8 cellular contexts compared by ENCODE assay signal in genomic region chr5:82277613-82277986, GRCh38. TPM values are rescaled to one million over a fixed set of nuclear protein-coding genes. Genes with fewer than 3 reads are reported as not detected.
A peak's percentile ranks its signal among the peaks of the same experiment; 100 is the strongest.
DNase-seq lines count a peak whose midpoint lies in the region; ATAC-seq and TF ChIP-seq lines count a peak whose summit lies in the region.

No MANE protein-coding gene starts in this region.

- H3K27ac Mint-ChIP-seq in activated naive CD8-positive, alpha-beta T cell treated with anti-CD3 and anti-CD28 coated beads, Interleukin-2, amount 10 ng/mL, durations not matched to agents 7 days and 5 days, result peak overlapping the region; percentile 96

- H3K27ac ChIP-seq in thoracic aorta, result peak overlapping the region; percentile 52 to 76

- no peaks in the 10 kb centered on the region for H3K9me3 Mint-ChIP-seq in activated naive CD8-positive, alpha-beta T cell treated with anti-CD3 and anti-CD28 coated beads, Interleukin-2, amount 10 ng/mL, durations not matched to agents 7 days and 5 days

- H3K4me1 ChIP-seq in thoracic aorta (ENCODE audit: control insufficient read depth in 1 of 2, low read depth in 2 of 2), result peaks cover 5 to 24% of the 10 kb centered on the region in 2 donors

- TF ChIP-seq CTCF in thoracic aorta (IDR thresholded peaks at IDR 0.05), result no peak

- H3K27me3 ChIP-seq in thoracic aorta (replicated peaks; ENCODE audit: insufficient read depth), result no peaks in the 10 kb centered on the region

- peak; percentile 2 for DNase-seq in stimulated activated CD4-positive, alpha-beta T cell treated with anti-CD3 and anti-CD28 coated beads, Interleukin-4, amount 100 ng/mL, for 1 hour
- no peak for DNase-seq in stimulated activated CD4-positive, alpha-beta T cell treated with anti-CD3 and anti-CD28 coated beads, Interleukin-4, amount 100 ng/mL, for 24 hours
- no peak for DNase-seq in activated naive CD8-positive, alpha-beta T cell treated with anti-CD3 and anti-CD28 coated beads, Interleukin-2, amount 10 ng/mL, durations not matched to agents 7 days and 5 days
- DNase-seq in kidney tubule cell (ENCODE audit: low spot score) (peak; percentile 19), thoracic aorta (ENCODE audit: low spot score) (no peak), H4 (ENCODE audit: low spot score) (no peak), NCI-H226 (no peak), NK-92 (lab: John Stamatoyannopoulos, UW; ENCODE audit: unreplicated experiment) (no peak)

- ATAC-seq in activated naive CD8-positive, alpha-beta T cell treated with anti-CD3 and anti-CD28 coated beads, Interleukin-2, amount 10 ng/mL, durations not matched to agents 7 days and 5 days (ENCODE audit: low read depth), result peak; percentile 1
- ATAC-seq in thoracic aorta (ENCODE audit: insufficient number of reproducible peaks, low FRiP score, low read depth), result no peak

- H3K4me1 Mint-ChIP-seq in activated naive CD8-positive, alpha-beta T cell treated with anti-CD3 and anti-CD28 coated beads, Interleukin-2, amount 10 ng/mL, durations not matched to agents 7 days and 5 days, result peaks cover 30% of the 10 kb centered on the region

- peaks cover 21% of the 10 kb centered on the region for H3K36me3 ChIP-seq in thoracic aorta

- H3K9me3 ChIP-seq in thoracic aorta, result no peaks in the 10 kb centered on the region

- H3K4me3 ChIP-seq in thoracic aorta, result peak overlapping the region; percentile 91

- no peaks in the 10 kb centered on the region for H3K27me3 Mint-ChIP-seq in activated naive CD8-positive, alpha-beta T cell treated with anti-CD3 and anti-CD28 coated beads, Interleukin-2, amount 10 ng/mL, durations not matched to agents 7 days and 5 days

- peak overlapping the region; percentile 88 for H3K4me3 Mint-ChIP-seq in activated naive CD8-positive, alpha-beta T cell treated with anti-CD3 and anti-CD28 coated beads, Interleukin-2, amount 10 ng/mL, durations not matched to agents 7 days and 5 days

- POLR2A ChIA-PET in activated naive CD8-positive, alpha-beta T cell treated with anti-CD3 and anti-CD28 coated beads, Interleukin-2, amount 10 ng/mL, durations not matched to agents 7 days and 5 days (lab: Charles Lee), result interaction anchor here (1.0 to 2.5 kb wide), 6 partner anchors 51 to 800 kb away, joined by 3 to 13 read pairs (median 4); partner anchors contain the start of genes SSBP2 and XRCC4

- peaks cover 29% of the 10 kb centered on the region for H3K36me3 Mint-ChIP-seq in activated naive CD8-positive, alpha-beta T cell treated with anti-CD3 and anti-CD28 coated beads, Interleukin-2, amount 10 ng/mL, durations not matched to agents 7 days and 5 days

RNA-seq across cellular contexts. Expression of gene RPS23, which starts 0.6 kb away (rescaled TPM):
- 1,000 to 10,000 TPM; 1,979 to 2,058 TPM for total RNA-seq in activated naive CD8-positive, alpha-beta T cell treated with anti-CD3 and anti-CD28 coated beads, Interleukin-2, amount 10 ng/mL, durations not matched to agents 7 days and 5 days
- 1,000 to 10,000 TPM; 1,224 to 1,259 TPM for total RNA-seq in thoracic aorta
- total RNA-seq in H4 (2014; rRNA removed; shearing (Covaris generic)), result 6,471 and 6,516 TPM in 2 replicates

Comparison
In these comparisons a context has a peak if more than half of its experiments do, and no peak if none do; other contexts are left out.
1. DNase-seq: peak in stimulated activated CD4-positive, alpha-beta T cell treated with anti-CD3 and anti-CD28 coated beads, Interleukin-4, amount 100 ng/mL, for 1 hour (single experiment) and kidney tubule cell (single experiment); none in stimulated activated CD4-positive, alpha-beta T cell treated with anti-CD3 and anti-CD28 coated beads, Interleukin-4, amount 100 ng/mL, for 24 hours (single experiment), activated naive CD8-positive, alpha-beta T cell treated with anti-CD3 and anti-CD28 coated beads, Interleukin-2, amount 10 ng/mL, durations not matched to agents 7 days and 5 days (single experiment), thoracic aorta (single experiment), H4 (single experiment), NCI-H226 (single experiment) and NK-92 (single experiment).